Comparison of ENCODE assay signal across 1 cellular context in genomic region chr2:23532311-23533013, GRCh38.
TF ChIP-seq lines count a peak whose summit lies in the region.

No MANE protein-coding gene starts in this region.

TF ChIP-seq in HepG2, 621 proteins besides CTCF, POLR2A, EP300 and RAD21 (continued from another document):
- TF ChIP-seq ZBTB40 (IDR thresholded peaks at IDR 0.05) (no peak), ZBTB40 (CRISPR knock-in tag; IDR thresholded peaks at IDR 0.05) (no peak), ZNF282 (IDR thresholded peaks at IDR 0.05; ENCODE audit: partially characterized antibody) (no peak), ISL2 (CRISPR knock-in tag; IDR thresholded peaks at IDR 0.05) (no peak), ZNF432 (CRISPR knock-in tag; IDR thresholded peaks at IDR 0.05; ENCODE audit: borderline replicate concordance) (no peak), ESRRA (CRISPR knock-in tag; IDR thresholded peaks at IDR 0.05; ENCODE audit: low read depth) (no peak), ZNF263 (CRISPR knock-in tag; IDR thresholded peaks at IDR 0.05) (no peak), ZBTB26 (CRISPR knock-in tag; IDR thresholded peaks at IDR 0.05; ENCODE audit: borderline replicate concordance) (no peak), IKZF4 (CRISPR knock-in tag; IDR thresholded peaks at IDR 0.05; ENCODE audit: borderline replicate concordance, low read depth, not compliant biosample characterization) (no peak)
TF ChIP-seq in HepG2: peak in this region for 0.
